8 cellular contexts compared by ENCODE assay signal in the genomic region with DNA sequence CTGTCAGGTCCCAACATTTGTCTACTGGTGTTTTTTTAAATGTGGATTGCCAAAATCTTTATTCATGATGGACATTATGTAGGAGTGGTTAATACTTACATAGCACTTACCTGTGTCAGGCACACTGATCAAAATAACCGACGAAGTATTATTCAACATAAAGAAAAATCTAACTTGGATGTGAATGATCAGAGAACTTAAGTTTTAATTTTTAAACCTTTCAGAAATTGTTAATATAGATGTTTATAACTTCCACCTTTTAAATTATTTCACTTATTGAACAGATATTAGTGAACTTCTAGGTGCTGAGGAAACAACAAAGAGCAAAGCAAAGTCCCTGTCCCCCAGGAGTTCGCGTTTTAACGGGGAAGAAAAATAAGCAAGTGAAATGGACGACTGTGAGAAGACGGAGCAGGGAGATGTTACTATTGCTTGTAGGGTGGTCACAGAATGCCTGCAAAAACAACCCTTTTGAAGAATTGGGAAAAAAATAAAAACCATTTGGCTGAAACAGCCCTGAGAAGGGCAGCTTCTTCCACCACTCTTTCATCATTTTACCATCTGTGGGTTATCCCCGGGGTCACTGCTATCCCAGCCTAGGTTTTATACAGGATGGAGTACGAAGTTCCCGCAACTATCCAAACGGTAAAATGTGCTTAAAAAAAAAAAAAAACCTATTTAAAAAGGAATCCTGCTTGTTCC.
A peak's percentile ranks its signal among the peaks of the same experiment; 100 is the strongest.
DNase-seq lines count a peak whose midpoint lies in the region; ATAC-seq lines count a peak whose summit lies in the region.

No MANE protein-coding gene starts in this region.

- peak overlapping the region; percentile 90 for H3K27ac Mint-ChIP-seq in dendritic cell treated with granulocyte-macrophage colony-stimulating factor and Interleukin-4, amounts not matched to agents 40 ng/mL and 50 ng/mL, for 4 days

- H3K4me1 Mint-ChIP-seq in dendritic cell treated with granulocyte-macrophage colony-stimulating factor and Interleukin-4, amounts not matched to agents 40 ng/mL and 50 ng/mL, for 4 days (ENCODE audit: low read depth), result peaks cover 38% of the 10 kb centered on the region

- peaks cover 12% of the 10 kb centered on the region for H3K4me1 ChIP-seq in muscle layer of colon (ENCODE audit: insufficient read depth, low read length)

- H3K9me3 ChIP-seq in muscle layer of colon (ENCODE audit: low read length), result no peaks in the 10 kb centered on the region

- peaks cover 5% of the 10 kb centered on the region for H3K36me3 ChIP-seq in muscle layer of colon (ENCODE audit: insufficient read depth, low read length)

- ATAC-seq in GM19351 (IDR thresholded peaks at IDR 0.05; ENCODE audit: unreplicated experiment) (peak; percentile 2), GM19395 (IDR thresholded peaks at IDR 0.05; ENCODE audit: unreplicated experiment) (no peak), HG02885 (IDR thresholded peaks at IDR 0.05; ENCODE audit: poor library complexity, unreplicated experiment) (no peak)

- peak overlapping the region; percentile 51 to 83 for H3K4me3 ChIP-seq in muscle layer of colon (ENCODE audit: low read depth in 1 of 2, low read length in 2 of 2)

- H3K4me3 Mint-ChIP-seq in dendritic cell treated with granulocyte-macrophage colony-stimulating factor and Interleukin-4, amounts not matched to agents 40 ng/mL and 50 ng/mL, for 4 days, result peak overlapping the region; percentile 79

- H3K27me3 Mint-ChIP-seq in dendritic cell treated with granulocyte-macrophage colony-stimulating factor and Interleukin-4, amounts not matched to agents 40 ng/mL and 50 ng/mL, for 4 days, result no peaks in the 10 kb centered on the region

- H3K36me3 Mint-ChIP-seq in dendritic cell treated with granulocyte-macrophage colony-stimulating factor and Interleukin-4, amounts not matched to agents 40 ng/mL and 50 ng/mL, for 4 days (ENCODE audit: low read depth), result peaks cover 21% of the 10 kb centered on the region

- intact Hi-C loops in dendritic cell treated with granulocyte-macrophage colony-stimulating factor and Interleukin-4, amounts not matched to agents 40 ng/mL and 50 ng/mL, for 4 days (cut with micrococcal nuclease), result no loop called here

- peak; percentile 10 for DNase-seq in LoVo (ENCODE audit: low spot score)
- DNase-seq in RPMI8226, result no peak
- no peak for DNase-seq in SW480 (ENCODE audit: low spot score)

- no peaks in the 10 kb centered on the region for H3K9me3 Mint-ChIP-seq in dendritic cell treated with granulocyte-macrophage colony-stimulating factor and Interleukin-4, amounts not matched to agents 40 ng/mL and 50 ng/mL, for 4 days

- peak overlapping the region; percentile 46 for H3K9ac ChIP-seq in muscle layer of colon (ENCODE audit: low read length)

- H3K27me3 ChIP-seq in muscle layer of colon (ENCODE audit: control insufficient read depth in 1 of 2, insufficient read depth in 2 of 2, low read length in 2 of 2), result no peaks in the 10 kb centered on the region

- peak overlapping the region; percentile 35 for H3K27ac ChIP-seq in muscle layer of colon (ENCODE audit: low read depth, low read length)
